ENCODE assay signal across 14 cellular contexts in genomic region chr4:89119166-89119565, GRCh38.
"Had no signal": no experiment of that assay in that cellular context is flagged by ENCODE, and none has a peak within 500 bp of the region (broad histone marks: within the 10 kb centered on the region; RNA-seq: fewer than 3 reads in every experiment).

No MANE protein-coding gene starts in this region.

- H3K4me3 ChIP-seq: colonic mucosa, lung, psoas muscle, right lobe of liver, smooth muscle cell, suprapubic skin had no signal

- H3K9me3 ChIP-seq: colonic mucosa, psoas muscle, right lobe of liver, suprapubic skin had no signal

- H3K27ac ChIP-seq: colonic mucosa, foreskin keratinocyte, psoas muscle, right lobe of liver, suprapubic skin, VCaP had no signal

- DNase-seq: activated CD4-positive, alpha-beta T cell treated with anti-CD3 and anti-CD28 coated beads, Interleukin-2, amount 50 U/mL, for 48 hours; activated naive CD4-positive, alpha-beta T cell treated with anti-CD3 and anti-CD28 coated beads for 36 hours; colonic mucosa; effector CD8-positive, alpha-beta T cell; foreskin keratinocyte; left colon; psoas muscle; right lobe of liver; stimulated activated naive CD8-positive, alpha-beta T cell treated with anti-CD3 and anti-CD28 coated beads, Interleukin-15, Interleukin-2, amounts not matched to agents 100 U/mL and 50 U/mL, for 24 hours had no signal

- ATAC-seq: activated T-helper 17 cell treated with anti-CD3 and anti-CD28 coated beads, Interleukin-2, amount 50 U/mL, for 72 hours; left colon; psoas muscle; right lobe of liver; stimulated activated naive CD8-positive, alpha-beta T cell treated with anti-CD3 and anti-CD28 coated beads, Interleukin-15, Interleukin-2, amounts not matched to agents 100 U/mL and 50 U/mL, for 24 hours had no signal

- H3K36me3 ChIP-seq: colonic mucosa, right lobe of liver, suprapubic skin had no signal

- H3K4me1 ChIP-seq: colonic mucosa, psoas muscle, suprapubic skin had no signal

- H3K27me3 ChIP-seq: colonic mucosa, foreskin keratinocyte, right lobe of liver, suprapubic skin had no signal
